28 cellular contexts compared by ENCODE assay signal in genomic region chr4:9764155-9764696, GRCh38. TPM values are rescaled to one million over a fixed set of nuclear protein-coding genes. Genes with fewer than 3 reads are reported as not detected.
"Had no signal": no experiment of that assay in that cellular context is flagged by ENCODE, and none has a peak within 500 bp of the region (broad histone marks: within the 10 kb centered on the region; RNA-seq: fewer than 3 reads in every experiment).

No MANE protein-coding gene starts in this region.

- H3K36me3 ChIP-seq: left ventricle myocardium inferior, pancreas, prostate gland, sigmoid colon, spleen, suprapubic skin, thoracic aorta, tibial artery, upper lobe of right lung had no signal

- H3K4me3 ChIP-seq: left ventricle myocardium inferior, lung, mucosa of descending colon, pancreas, prostate gland, sigmoid colon, spleen, suprapubic skin, thoracic aorta, tibial artery, upper lobe of right lung had no signal

- H3K9me3 ChIP-seq: left ventricle myocardium inferior, mucosa of descending colon, pancreas, prostate gland, sigmoid colon, spleen, suprapubic skin, thoracic aorta, tibial artery, upper lobe of right lung had no signal

- ATAC-seq: mucosa of descending colon; naive thymus-derived CD4-positive, alpha-beta T cell; natural killer cell treated with Interleukin-12 subunit alpha and Interleukin-12 subunit beta and Interleukin-15 and Interleukin-18, amount 100 ng/mL, for 72 hours; pancreas; right cardiac atrium; stimulated activated effector memory CD8-positive, alpha-beta T cell treated with anti-CD3 and anti-CD28 coated beads, Interleukin-12 subunit alpha, Interleukin-12 subunit beta, amount 100 ng/mL, for 72 hours; upper lobe of right lung had no signal

- H3K4me1 ChIP-seq: left ventricle myocardium inferior, pancreas, prostate gland, sigmoid colon, suprapubic skin, tibial artery, upper lobe of right lung had no signal

- H3K27ac ChIP-seq: left ventricle myocardium inferior, pancreas, prostate gland, sigmoid colon, spleen, suprapubic skin, thoracic aorta, tibial artery, upper lobe of right lung had no signal

- H3K27me3 ChIP-seq: pancreas, suprapubic skin, upper lobe of right lung had no signal

- DNase-seq: islet precursor cell; left ventricle myocardium inferior; mucosa of descending colon; naive thymus-derived CD4-positive, alpha-beta T cell; pancreas; posterior cingulate gyrus; retina; right cardiac atrium; sigmoid colon; small intestine; spleen; stimulated activated CD4-positive, alpha-beta T cell treated with anti-CD3 and anti-CD28 coated beads, Interleukin-4, amount 100 ng/mL, for 24 hours; stimulated activated naive CD4-positive, alpha-beta T cell; tibial artery; trophoblast cell; upper lobe of right lung had no signal

- FAIRE-seq: pancreas, small intestine, urothelium cell line had no signal

RNA-seq across cellular contexts. Expression of gene DRD5, which starts 17.2 kb away (rescaled TPM):
- total RNA-seq: kidney epithelial cell; left ventricle myocardium inferior; lung; mesenteric fat pad; myocyte; naive thymus-derived CD4-positive, alpha-beta T cell; natural killer cell treated with Interleukin-12 subunit alpha and Interleukin-12 subunit beta and Interleukin-15 and Interleukin-18, amount 100 ng/mL, for 72 hours; osteoblast; pancreas; prostate gland; right cardiac atrium; spleen; subcutaneous adipose tissue; suprapubic skin; thoracic aorta; upper lobe of right lung had no signal
- polyA plus RNA-seq: naive thymus-derived CD4-positive, alpha-beta T cell; pancreas; spleen had no signal
